15 cellular contexts compared by ENCODE assay signal in genomic region chr9:12708562-12709298, GRCh38. TPM values are rescaled to one million over a fixed set of nuclear protein-coding genes. Genes with fewer than 3 reads are reported as not detected.
DNase-seq lines count a peak whose midpoint lies in the region; ATAC-seq lines count a peak whose summit lies in the region.
"Had no signal": no experiment of that assay in that cellular context is flagged by ENCODE, and none has a peak within 500 bp of the region (broad histone marks: within the 10 kb centered on the region; RNA-seq: fewer than 3 reads in every experiment).

No MANE protein-coding gene starts in this region.

- peaks cover 3% of the 10 kb centered on the region for H3K4me1 ChIP-seq in mesodermal cell (ENCODE audit: control insufficient read depth, insufficient read depth, low read length, poor library complexity, severe bottlenecking)
- H3K4me1 ChIP-seq: lower lobe of right lung had no signal

- peak; percentile 61 for DNase-seq in EH (ENCODE audit: low read depth)
- peak; percentile 93 for DNase-seq in OCI-M1 (lab: John Stamatoyannopoulos, UW)
- peak; percentile 46 for DNase-seq in dedifferentiated amniotic fluid mesenchymal stem cell (ENCODE audit: extremely low spot score)
- DNase-seq in DMS 273 (lab: John Stamatoyannopoulos, UW; ENCODE audit: unreplicated experiment) = no peak
- DNase-seq: activated CD4-positive, alpha-beta T cell treated with anti-CD3 and anti-CD28 coated beads, Interleukin-2, amount 10 ng/mL, durations not matched to agents 24 days and 14 days; CD4-positive, alpha-beta memory T cell; head of caudate nucleus; lower lobe of right lung; NCI-H187; NK-92 treated with Interleukin-12 subunit alpha and Interleukin-12 subunit beta, amount 100 ng/mL, for 24 hours; stimulated activated CD4-positive, alpha-beta T cell treated with anti-CD3 and anti-CD28 coated beads, Interleukin-4, amount 100 ng/mL, for 4 hours had no signal

- H3K27ac ChIP-seq in mesodermal cell (ENCODE audit: low read depth, low read length, severe bottlenecking) = peak overlapping the region; percentile 11
- H3K27ac ChIP-seq: lower lobe of right lung had no signal

- no peak overlapping the region for H3K4me3 ChIP-seq in mesodermal cell (ENCODE audit: extremely low read depth, insufficient read depth, low read length, poor library complexity, severe bottlenecking)
- H3K4me3 ChIP-seq: lower lobe of right lung had no signal

- 90 to 100% methylated on average over 1 to 4 of the region's 5 CpGs for WGBS in mesodermal cell (ENCODE audit: insufficient coverage in 2 of 2), 2 experiments

- H3K36me3 ChIP-seq in mesodermal cell (ENCODE audit: control insufficient read depth, insufficient read depth, low read length) = no peaks in the 10 kb centered on the region
- H3K36me3 ChIP-seq: lower lobe of right lung had no signal

- H3K9me3 ChIP-seq in mesodermal cell (ENCODE audit: control insufficient read depth, low read length) = no peaks in the 10 kb centered on the region
- H3K9me3 ChIP-seq: lower lobe of right lung had no signal

- ATAC-seq in HG03342 (IDR thresholded peaks at IDR 0.05; ENCODE audit: unreplicated experiment) = no peak
- no peak for ATAC-seq in HG03565 (IDR thresholded peaks at IDR 0.05; ENCODE audit: unreplicated experiment)
- ATAC-seq in GM18907 (IDR thresholded peaks at IDR 0.05; ENCODE audit: unreplicated experiment) = no peak
- ATAC-seq: lower lobe of right lung had no signal

RNA-seq across cellular contexts. Expression of gene TYRP1, which starts 15.5 kb away (rescaled TPM):
- 2.8 TPM for polyA plus RNA-seq in mesodermal cell (2013, experiment 1 of 2)
- polyA plus RNA-seq in mesodermal cell (2013, experiment 2 of 2) = 4.9 TPM
- polyA plus RNA-seq: CD4-positive, alpha-beta memory T cell had no signal
